25 cellular contexts compared by ENCODE assay signal in the genomic region with DNA sequence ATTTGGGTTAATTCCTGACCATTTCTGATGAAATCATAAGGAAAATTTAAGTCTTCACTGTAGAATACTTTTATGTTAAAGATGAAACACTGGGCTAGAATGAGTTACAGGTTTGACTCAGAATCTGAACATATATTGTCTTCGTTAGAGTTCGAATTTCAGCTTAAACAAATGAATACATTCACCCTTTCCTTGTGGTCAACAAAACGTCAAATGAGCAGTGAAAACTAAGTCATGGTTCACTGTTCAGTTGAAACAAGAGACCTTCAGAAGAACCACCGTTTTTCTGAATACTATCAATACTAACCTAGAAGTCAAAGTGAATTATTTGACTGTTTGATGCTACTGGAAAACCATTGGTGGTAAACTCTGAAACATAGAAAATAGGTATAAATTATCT.
"Had no signal": no experiment of that assay in that cellular context is flagged by ENCODE, and none has a peak within 500 bp of the region (broad histone marks: within the 10 kb centered on the region; RNA-seq: fewer than 3 reads in every experiment).

No MANE protein-coding gene starts in this region.

- H3K4me3 Mint-ChIP-seq: activated CD4-positive, alpha-beta T cell treated with anti-CD3 and anti-CD28 coated beads for 36 hours; activated CD8-positive, alpha-beta memory T cell treated with anti-CD3 and anti-CD28 coated beads, Interleukin-2, amount 10 ng/mL, durations not matched to agents 7 days and 5 days; activated CD8-positive, alpha-beta T cell treated with anti-CD3 and anti-CD28 coated beads, Interleukin-2, amount 10 ng/mL, durations not matched to agents 7 days and 5 days; activated T-cell treated with anti-CD3 and anti-CD28 coated beads, Interleukin-2, amount 50 U/mL, for 72 hours; natural killer cell; stimulated activated naive B cell treated with anti-CD40 and anti-IgM and Interleukin-4, amounts not matched to agents 10 μg/mL and 1 μg/mL and 100 μg/mL, for 72 hours had no signal

- H3K27me3 ChIP-seq: breast epithelium, esophagus squamous epithelium, heart right ventricle, left lung, tibial nerve had no signal

- ATAC-seq: activated CD4-positive, alpha-beta T cell treated with anti-CD3 and anti-CD28 coated beads for 36 hours; activated CD8-positive, alpha-beta memory T cell treated with anti-CD3 and anti-CD28 coated beads, Interleukin-2, amount 10 ng/mL, durations not matched to agents 7 days and 5 days; activated CD8-positive, alpha-beta T cell treated with anti-CD3 and anti-CD28 coated beads, Interleukin-2, amount 10 ng/mL, durations not matched to agents 7 days and 5 days; activated naive CD4-positive, alpha-beta T cell treated with anti-CD3 and anti-CD28 coated beads, Interleukin-2, amount 50 U/mL, for 72 hours; activated T-cell treated with anti-CD3 and anti-CD28 coated beads, Interleukin-2, amount 50 U/mL, for 72 hours; heart right ventricle; left lung; lower lobe of right lung; natural killer cell; right cardiac atrium; stimulated activated naive B cell treated with anti-CD40 and anti-IgM and Interleukin-4, amounts not matched to agents 10 μg/mL and 1 μg/mL and 100 μg/mL, for 72 hours had no signal

- H3K27ac ChIP-seq: breast epithelium, epithelial cell of prostate, esophagus squamous epithelium, heart right ventricle, left lung, lower lobe of right lung, tibial nerve had no signal

- H3K9me3 Mint-ChIP-seq: stimulated activated naive B cell treated with anti-CD40 and anti-IgM and Interleukin-4, amounts not matched to agents 10 μg/mL and 1 μg/mL and 100 μg/mL, for 72 hours had no signal

- H3K4me1 ChIP-seq: breast epithelium, esophagus squamous epithelium, heart right ventricle, left lung, lower lobe of right lung, tibial nerve had no signal

- H3K9me3 ChIP-seq: breast epithelium, esophagus squamous epithelium, heart right ventricle, left lung, lower lobe of right lung, tibial nerve had no signal

- H3K36me3 Mint-ChIP-seq: activated CD8-positive, alpha-beta memory T cell treated with anti-CD3 and anti-CD28 coated beads, Interleukin-2, amount 10 ng/mL, durations not matched to agents 7 days and 5 days; activated naive CD4-positive, alpha-beta T cell treated with anti-CD3 and anti-CD28 coated beads, Interleukin-2, amount 50 U/mL, for 72 hours; natural killer cell; stimulated activated naive B cell treated with anti-CD40 and anti-IgM and Interleukin-4, amounts not matched to agents 10 μg/mL and 1 μg/mL and 100 μg/mL, for 72 hours had no signal

- H3K36me3 ChIP-seq: breast epithelium, esophagus squamous epithelium, heart right ventricle, left lung, lower lobe of right lung, tibial nerve had no signal

- H3K27ac Mint-ChIP-seq: activated CD4-positive, alpha-beta T cell treated with anti-CD3 and anti-CD28 coated beads for 36 hours; activated CD8-positive, alpha-beta memory T cell treated with anti-CD3 and anti-CD28 coated beads, Interleukin-2, amount 10 ng/mL, durations not matched to agents 7 days and 5 days; activated CD8-positive, alpha-beta T cell treated with anti-CD3 and anti-CD28 coated beads, Interleukin-2, amount 10 ng/mL, durations not matched to agents 7 days and 5 days; activated naive CD4-positive, alpha-beta T cell treated with anti-CD3 and anti-CD28 coated beads, Interleukin-2, amount 50 U/mL, for 72 hours; activated T-cell treated with anti-CD3 and anti-CD28 coated beads, Interleukin-2, amount 50 U/mL, for 72 hours; natural killer cell; stimulated activated naive B cell treated with anti-CD40 and anti-IgM and Interleukin-4, amounts not matched to agents 10 μg/mL and 1 μg/mL and 100 μg/mL, for 72 hours had no signal

- H3K4me1 Mint-ChIP-seq: activated CD4-positive, alpha-beta T cell treated with anti-CD3 and anti-CD28 coated beads for 36 hours; activated CD8-positive, alpha-beta memory T cell treated with anti-CD3 and anti-CD28 coated beads, Interleukin-2, amount 10 ng/mL, durations not matched to agents 7 days and 5 days; natural killer cell; stimulated activated naive B cell treated with anti-CD40 and anti-IgM and Interleukin-4, amounts not matched to agents 10 μg/mL and 1 μg/mL and 100 μg/mL, for 72 hours had no signal

- H3K4me3 ChIP-seq: breast epithelium, esophagus squamous epithelium, heart right ventricle, left lung, lower lobe of right lung, tibial nerve had no signal

- DNase-seq: activated CD4-positive, alpha-beta T cell treated with anti-CD3 and anti-CD28 coated beads for 36 hours; activated CD4-positive, CD25-positive, alpha-beta regulatory T cell; activated CD8-positive, alpha-beta memory T cell treated with anti-CD3 and anti-CD28 coated beads, Interleukin-2, amount 10 ng/mL, durations not matched to agents 7 days and 5 days; activated CD8-positive, alpha-beta T cell treated with anti-CD3 and anti-CD28 coated beads, Interleukin-2, amount 10 ng/mL, durations not matched to agents 7 days and 5 days; activated naive CD4-positive, alpha-beta T cell; activated T-cell treated with anti-CD3 and anti-CD28 coated beads, Interleukin-2, amount 50 U/mL, for 72 hours; central memory CD4-positive, alpha-beta T cell; effector CD8-positive, alpha-beta T cell; esophagus squamous epithelium; foreskin melanocyte; heart right ventricle; kidney glomerular epithelial cell; left lung; lower lobe of right lung; mesendoderm; natural killer cell; posterior cingulate gyrus; right cardiac atrium; stimulated activated CD4-positive, alpha-beta T cell treated with anti-CD3 and anti-CD28 coated beads, Interleukin-15, amount 100 ng/mL, for 24 hours; stimulated activated CD4-positive, alpha-beta T cell treated with anti-CD3 and anti-CD28 coated beads, Interleukin-2, amount 100 ng/mL, for 24 hours; stimulated activated naive B cell treated with anti-CD40 and anti-IgM and Interleukin-4, amounts not matched to agents 10 μg/mL and 1 μg/mL and 100 μg/mL, for 72 hours had no signal

- H3K27me3 Mint-ChIP-seq: activated CD4-positive, alpha-beta T cell treated with anti-CD3 and anti-CD28 coated beads for 36 hours; activated CD8-positive, alpha-beta memory T cell treated with anti-CD3 and anti-CD28 coated beads, Interleukin-2, amount 10 ng/mL, durations not matched to agents 7 days and 5 days; stimulated activated naive B cell treated with anti-CD40 and anti-IgM and Interleukin-4, amounts not matched to agents 10 μg/mL and 1 μg/mL and 100 μg/mL, for 72 hours had no signal
